ENCODE assay signal across 1 cellular context in the genomic region with DNA sequence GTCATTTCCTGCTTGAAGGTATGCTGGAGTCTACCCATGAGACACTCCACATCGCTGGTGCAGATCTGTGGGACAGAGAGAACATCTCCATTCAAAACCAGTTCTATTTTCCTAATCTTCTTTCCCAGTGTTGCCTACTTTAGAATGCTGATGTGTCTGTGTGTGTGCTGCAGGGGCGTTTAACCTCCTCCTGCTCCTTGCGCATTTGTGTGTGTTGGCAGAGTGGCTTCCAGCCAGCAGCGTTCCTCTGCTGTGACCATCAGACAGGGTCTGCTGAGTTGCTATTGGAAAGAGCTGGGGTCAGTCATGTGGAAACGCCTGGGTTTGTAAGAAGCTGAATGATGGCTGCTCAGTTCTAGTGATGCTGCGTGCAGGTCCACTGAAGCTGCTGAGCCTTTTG.
TF ChIP-seq lines count a peak whose summit lies in the region.

No MANE protein-coding gene starts in this region.

TF ChIP-seq in HEK293T, 16 proteins besides CTCF, POLR2A, EP300 and RAD21 (continued from another document):
- no peak for TF ChIP-seq PKNOX1 (IDR thresholded peaks at IDR 0.05)
- no peak for TF ChIP-seq NFRKB (IDR thresholded peaks at IDR 0.05)
